ENCODE assay signal across 1 cellular context in the genomic region with DNA sequence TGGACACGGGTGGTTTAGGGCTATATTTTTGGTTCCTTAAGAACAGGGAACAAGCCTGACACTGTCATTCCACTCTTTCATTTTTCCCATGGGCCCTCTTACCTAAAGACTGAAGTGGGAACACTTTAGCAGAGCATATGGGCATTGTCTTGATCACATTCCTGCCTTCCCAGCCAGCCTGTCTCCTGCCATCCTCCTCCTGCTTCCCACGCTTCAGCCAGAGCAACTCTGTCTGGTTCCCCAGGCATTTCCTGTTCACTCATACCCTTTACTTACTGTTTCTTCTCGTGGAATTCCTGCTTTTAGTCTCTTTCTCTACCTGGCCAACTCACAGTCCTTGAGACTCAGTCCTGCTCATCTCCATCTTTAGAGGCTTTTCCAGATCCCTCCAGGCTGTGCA.
TF ChIP-seq lines count a peak whose summit lies in the region.

No MANE protein-coding gene starts in this region.

TF ChIP-seq in SK-N-SH, 30 proteins besides CTCF, POLR2A, EP300 and RAD21:
- TF ChIP-seq, protein P1, sequence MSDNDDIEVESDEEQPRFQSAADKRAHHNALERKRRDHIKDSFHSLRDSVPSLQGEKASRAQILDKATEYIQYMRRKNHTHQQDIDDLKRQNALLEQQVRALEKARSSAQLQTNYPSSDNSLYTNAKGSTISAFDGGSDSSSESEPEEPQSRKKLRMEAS (IDR thresholded peaks at IDR 0.05; ENCODE audit: low read depth): 0 out of 2 replicates have a peak, but pooled peaks have one; percentile 26
- TF ChIP-seq TCF12 (IDR thresholded peaks at IDR 0.05): peak; percentile 63
- peak; percentile 3; the same call in 1 of the 2 replicates for TF ChIP-seq FOSL2 (IDR thresholded peaks at IDR 0.05; ENCODE audit: borderline replicate concordance, low read depth)
- no peak for TF ChIP-seq MXI1 (IDR thresholded peaks at IDR 0.05; ENCODE audit: low read depth, low read length)
- no peak for TF ChIP-seq YY1 (IDR thresholded peaks at IDR 0.05; ENCODE audit: low read depth)
